12 cellular contexts compared by ENCODE assay signal in the genomic region with DNA sequence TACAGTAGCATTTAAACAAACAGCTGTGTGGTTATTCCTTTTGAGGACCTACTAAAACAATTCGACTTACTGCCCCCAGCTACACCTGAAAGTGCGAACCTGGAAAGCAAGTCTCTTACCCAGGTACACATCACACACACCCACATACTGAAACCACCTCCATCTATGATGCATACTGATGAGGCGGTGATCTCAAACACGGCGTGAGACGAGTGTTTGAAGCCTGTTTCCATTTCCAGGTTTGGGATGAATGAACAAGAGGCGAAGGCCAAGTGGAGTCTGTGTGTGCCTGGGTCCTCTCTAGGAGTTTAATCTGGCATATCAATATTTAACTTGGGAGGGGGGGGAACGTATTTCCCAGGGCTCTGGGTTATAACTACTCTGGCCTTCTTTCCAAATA. TPM values are rescaled to one million over a fixed set of nuclear protein-coding genes. Genes with fewer than 3 reads are reported as not detected.
DNase-seq lines count a peak whose midpoint lies in the region; ATAC-seq and TF ChIP-seq lines count a peak whose summit lies in the region.
"Had no signal": no experiment of that assay in that cellular context is flagged by ENCODE, and none has a peak within 500 bp of the region (broad histone marks: within the 10 kb centered on the region; RNA-seq: fewer than 3 reads in every experiment).

No MANE protein-coding gene starts in this region.

- intact Hi-C loops in activated T-helper 1 cell treated with anti-CD3 and anti-CD28 coated beads, Interleukin-12 subunit alpha, Interleukin-12 subunit beta, Interleukin-2, Interleukin-4 antibody, amounts not matched to agents 30 ng/mL and 10 ng/mL and 1 ng/mL, durations not matched to agents 14 hours and 24 hours and 36 hours (cut with micrococcal nuclease): loop anchor here (1.0 to 2.0 kb wide), 2 partner anchors 44 to 461 kb away; no protein-coding TSS in a partner anchor
- intact Hi-C loops in esophagus squamous epithelium (cut with DNase I): no loop called here

- H3K4me1 ChIP-seq in ACC112 (ENCODE audit: control insufficient read depth, insufficient read depth, low read length, unreplicated experiment) (peaks cover 27% of the 10 kb centered on the region), GM23248 (ENCODE audit: insufficient read depth) (peaks cover 22% of the 10 kb centered on the region), esophagus squamous epithelium (peaks cover 19 to 49% (median 32%) of the 10 kb centered on the region in 3 donors)

- H3K9me3 Mint-ChIP-seq in activated T-helper 1 cell treated with anti-CD3 and anti-CD28 coated beads, Interleukin-12 subunit alpha, Interleukin-12 subunit beta, Interleukin-2, Interleukin-4 antibody, amounts not matched to agents 30 ng/mL and 10 ng/mL and 1 ng/mL, durations not matched to agents 14 hours and 24 hours and 36 hours: peaks cover 2% of the 10 kb centered on the region
- H3K9me3 Mint-ChIP-seq in naive B cell: peaks cover 0 to 2% (median 0%) of the 10 kb centered on the region in 7 donors

- H3K4me3 Mint-ChIP-seq in activated T-helper 1 cell treated with anti-CD3 and anti-CD28 coated beads, Interleukin-12 subunit alpha, Interleukin-12 subunit beta, Interleukin-2, Interleukin-4 antibody, amounts not matched to agents 30 ng/mL and 10 ng/mL and 1 ng/mL, durations not matched to agents 14 hours and 24 hours and 36 hours: peak overlapping the region; percentile 83
- H3K4me3 Mint-ChIP-seq in naive B cell: peak overlapping the region; percentile 70 to 97 (median 89)

- H3K36me3 Mint-ChIP-seq in activated T-helper 1 cell treated with anti-CD3 and anti-CD28 coated beads, Interleukin-12 subunit alpha, Interleukin-12 subunit beta, Interleukin-2, Interleukin-4 antibody, amounts not matched to agents 30 ng/mL and 10 ng/mL and 1 ng/mL, durations not matched to agents 14 hours and 24 hours and 36 hours (ENCODE audit: low read depth): peaks cover 50% of the 10 kb centered on the region
- H3K36me3 Mint-ChIP-seq in naive B cell: peaks cover 14 to 16% of the 10 kb centered on the region in 2 donors

- H3K27me3 Mint-ChIP-seq in activated T-helper 1 cell treated with anti-CD3 and anti-CD28 coated beads, Interleukin-12 subunit alpha, Interleukin-12 subunit beta, Interleukin-2, Interleukin-4 antibody, amounts not matched to agents 30 ng/mL and 10 ng/mL and 1 ng/mL, durations not matched to agents 14 hours and 24 hours and 36 hours (ENCODE audit: insufficient read depth): peaks cover 2% of the 10 kb centered on the region
- H3K27me3 Mint-ChIP-seq in naive B cell: no peaks in the 10 kb centered on the region

- H3K27me3 ChIP-seq in ACC112 (ENCODE audit: insufficient read depth, low read length) (no peaks in the 10 kb centered on the region), GM23248 (replicated peaks; ENCODE audit: insufficient read depth) (no peaks in the 10 kb centered on the region), esophagus squamous epithelium (no peaks in the 10 kb centered on the region)
- H3K27me3 ChIP-seq: Peyer's patch had no signal

- H3K9ac ChIP-seq in GM23248: no peak overlapping the region

- in situ Hi-C loops in GM23248 (cut with MboI): no loop called here

- H3K79me2 ChIP-seq in ACC112 (ENCODE audit: control insufficient read depth, insufficient read depth, low read length, unreplicated experiment) (peaks cover 22% of the 10 kb centered on the region), GM23248 (ENCODE audit: insufficient read depth) (peaks cover 37% of the 10 kb centered on the region)

- H3K36me3 ChIP-seq in ACC112 (ENCODE audit: insufficient read depth, low read length): peaks cover 18% of the 10 kb centered on the region; the same call in 1 of the 2 replicates
- H3K36me3 ChIP-seq in GM23248 (ENCODE audit: low read depth): peaks cover 7% of the 10 kb centered on the region; the same call in 1 of the 2 replicates
- H3K36me3 ChIP-seq in esophagus squamous epithelium: peaks cover 0 to 32% (median 0%) of the 10 kb centered on the region in 3 donors
- H3K36me3 ChIP-seq: Peyer's patch had no signal

- peak overlapping the region; percentile 87 for H3K4me3 ChIP-seq in ACC112 (ENCODE audit: low read depth, low read length)
- H3K4me3 ChIP-seq in GM23248: peak overlapping the region; percentile 30; the same call in 1 of the 2 replicates
- no peak overlapping the region for H3K4me3 ChIP-seq in esophagus squamous epithelium
- H3K4me3 ChIP-seq: Peyer's patch had no signal

- no peak overlapping the region for H2AFZ ChIP-seq in ACC112 (ENCODE audit: low read length, unreplicated experiment)
- no peak overlapping the region for H2AFZ ChIP-seq in GM23248

- ATAC-seq in naive B cell (ENCODE audit: low read depth in 2 of 2): no peak

- TF ChIP-seq POLR2A in esophagus squamous epithelium (IDR thresholded peaks at IDR 0.05): no peak

- H3K4me1 Mint-ChIP-seq in activated T-helper 1 cell treated with anti-CD3 and anti-CD28 coated beads, Interleukin-12 subunit alpha, Interleukin-12 subunit beta, Interleukin-2, Interleukin-4 antibody, amounts not matched to agents 30 ng/mL and 10 ng/mL and 1 ng/mL, durations not matched to agents 14 hours and 24 hours and 36 hours (ENCODE audit: low read depth): peaks cover 62% of the 10 kb centered on the region
- H3K4me1 Mint-ChIP-seq in naive B cell: peaks cover 47 to 58% (median 55%) of the 10 kb centered on the region in 3 donors

- H3K9me3 ChIP-seq in GM23248 (ENCODE audit: low read depth): no peaks in the 10 kb centered on the region
- H3K9me3 ChIP-seq in esophagus squamous epithelium: no peaks in the 10 kb centered on the region
- H3K9me3 ChIP-seq: Peyer's patch had no signal

- peak overlapping the region; percentile 92 for H3K27ac Mint-ChIP-seq in activated T-helper 1 cell treated with anti-CD3 and anti-CD28 coated beads, Interleukin-12 subunit alpha, Interleukin-12 subunit beta, Interleukin-2, Interleukin-4 antibody, amounts not matched to agents 30 ng/mL and 10 ng/mL and 1 ng/mL, durations not matched to agents 14 hours and 24 hours and 36 hours
- peak overlapping the region in 3 of 6 donors; percentile 88 to 92 (median 91) for H3K27ac Mint-ChIP-seq in naive B cell

- H3K27ac ChIP-seq in ACC112 (ENCODE audit: low read depth, low read length) (no peak overlapping the region), GM23248 (no peak overlapping the region), esophagus squamous epithelium (no peak overlapping the region)

- DNase-seq in GM23248: no peak
- DNase-seq in activated T-helper 1 cell treated with anti-CD3 and anti-CD28 coated beads, Interleukin-12 subunit alpha, Interleukin-12 subunit beta, Interleukin-2, Interleukin-4 antibody, amounts not matched to agents 30 ng/mL and 10 ng/mL and 1 ng/mL, durations not matched to agents 14 hours and 24 hours and 36 hours (ENCODE audit: low spot score): no peak
- no peak for DNase-seq in naive B cell
- no peak for DNase-seq in stimulated activated CD4-positive, alpha-beta T cell treated with anti-CD3 and anti-CD28 coated beads, Interleukin-4, amount 100 ng/mL, for 24 hours
- no peak for DNase-seq in esophagus squamous epithelium (lab: John Stamatoyannopoulos, UW)
- DNase-seq in KG1 (lab: John Stamatoyannopoulos, UW): no peak
- DNase-seq in NCI-H2196 (lab: John Stamatoyannopoulos, UW; ENCODE audit: unreplicated experiment): no peak
- DNase-seq: NCI-H187; stimulated activated CD4-positive, alpha-beta T cell treated with anti-CD3 and anti-CD28 coated beads, Interleukin-15, amount 100 ng/mL, for 24 hours; stimulated activated naive CD4-positive, alpha-beta T cell treated with Interleukin-2 at 50 U/mL for 16 hours had no signal

- TF ChIP-seq CTCF in esophagus squamous epithelium (IDR thresholded peaks at IDR 0.05): no peak

- no peaks in the 10 kb centered on the region for H4K20me1 ChIP-seq in GM23248 (ENCODE audit: insufficient read depth)

- H3F3A ChIP-seq in GM23248 (ENCODE audit: insufficient read depth): no peaks in the 10 kb centered on the region

- no peaks in the 10 kb centered on the region; the same call in 1 of the 2 replicates for H3K9me2 ChIP-seq in GM23248 (ENCODE audit: insufficient read depth)

- 96 to 97% methylated on average over 8 of the region's 8 CpGs for WGBS in GM23248 (ENCODE audit: low coverage in 1 of 2, low lambda C conversion rate in 2 of 2, missing lambda C conversion rate in 2 of 2), 2 experiments
- 88 to 92% methylated on average over 8 of the region's 8 CpGs for WGBS in esophagus squamous epithelium, 2 donors

- H3K4me2 ChIP-seq in GM23248 (ENCODE audit: unreplicated experiment): peak overlapping the region; percentile 60

RNA-seq across cellular contexts. Expression of a gene that starts 1.6 kb away (rescaled TPM):
- total RNA-seq in GM23248 (2014; rRNA removed; shearing (Covaris generic)): 32.0 and 40.6 TPM in 2 replicates
- polyA plus RNA-seq in GM23248 (2016; fragmentation: Nextera tagmentation; extraction: Ambion mirVana): 32.3 and 33.7 TPM in 2 replicates
- 47.9 and 48.6 TPM in 2 replicates for total RNA-seq in activated T-helper 1 cell treated with anti-CD3 and anti-CD28 coated beads, Interleukin-12 subunit alpha, Interleukin-12 subunit beta, Interleukin-2, Interleukin-4 antibody, amounts not matched to agents 30 ng/mL and 10 ng/mL and 1 ng/mL, durations not matched to agents 14 hours and 24 hours and 36 hours
- 10 to 100 TPM; 24.8 to 43.0 (median 34.8) TPM for polyA plus RNA-seq in naive B cell (ENCODE audit: low read depth in 6 of 6)
- 10 to 100 TPM; 20.9 to 24.8 (median 23.3) TPM for total RNA-seq in esophagus squamous epithelium

RNA-seq across cellular contexts. Expression of a gene that starts 31.0 kb away (rescaled TPM):
- 65.7 and 78.5 TPM in 2 replicates for total RNA-seq in GM23248 (2014; rRNA removed; shearing (Covaris generic))
- polyA plus RNA-seq in GM23248 (2016; fragmentation: Nextera tagmentation; extraction: Ambion mirVana) (105 and 109 TPM in 2 replicates), naive B cell (ENCODE audit: low read depth in 6 of 6) (100 to 1,000 TPM in 2 of 6 donors, 10 to 100 TPM in 4; 84.0 to 121 (median 97.0) TPM)
- total RNA-seq in activated T-helper 1 cell treated with anti-CD3 and anti-CD28 coated beads, Interleukin-12 subunit alpha, Interleukin-12 subunit beta, Interleukin-2, Interleukin-4 antibody, amounts not matched to agents 30 ng/mL and 10 ng/mL and 1 ng/mL, durations not matched to agents 14 hours and 24 hours and 36 hours: 79.7 and 84.2 TPM in 2 replicates
- total RNA-seq in esophagus squamous epithelium: 10 to 100 TPM; 50.2 to 99.2 (median 64.8) TPM

Comparison
In these comparisons a context has a peak if more than half of its experiments do, and no peak if none do; other contexts are left out.
1. H3K4me3 ChIP-seq: peak in ACC112 (single experiment) and GM23248 (single experiment); none in esophagus squamous epithelium (0 of 4).